21 cellular contexts compared by ENCODE assay signal in the genomic region with DNA sequence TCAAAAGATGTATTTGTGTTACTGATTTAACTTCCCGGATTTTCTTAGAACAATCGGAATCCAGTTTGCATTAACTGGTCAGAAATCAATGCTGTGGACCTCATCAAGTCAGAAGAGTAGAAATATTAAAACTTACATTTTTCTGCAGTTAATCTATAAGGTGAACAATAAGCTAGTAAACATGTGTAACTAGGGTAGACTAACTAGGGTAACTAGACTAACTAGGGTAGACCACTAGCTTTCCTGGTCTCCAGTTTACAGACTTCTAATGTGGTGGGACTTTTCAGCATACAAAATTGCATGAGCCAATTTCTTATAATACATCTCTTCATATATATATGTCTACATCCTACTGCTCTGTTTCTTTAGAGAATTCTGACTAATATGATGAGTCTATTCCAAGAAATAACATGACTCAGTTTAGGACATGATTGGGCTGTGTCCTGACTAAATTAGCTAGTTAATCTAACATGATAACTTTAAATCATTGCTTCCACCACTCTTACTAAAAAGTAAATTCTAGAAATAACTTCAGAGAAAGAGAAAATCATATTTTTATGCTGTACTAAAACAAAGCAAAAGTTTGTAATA. TPM values are rescaled to one million over a fixed set of nuclear protein-coding genes. Genes with fewer than 3 reads are reported as not detected.
DNase-seq lines count a peak whose midpoint lies in the region; ATAC-seq and TF ChIP-seq lines count a peak whose summit lies in the region.
"Had no signal": no experiment of that assay in that cellular context is flagged by ENCODE, and none has a peak within 500 bp of the region (broad histone marks: within the 10 kb centered on the region; RNA-seq: fewer than 3 reads in every experiment).

No MANE protein-coding gene starts in this region.

- peaks cover 54% of the 10 kb centered on the region for H3K4me1 Mint-ChIP-seq in HFFc6 (ENCODE audit: low read depth)
- H3K4me1 Mint-ChIP-seq: nephron progenitor cell had no signal

- H3K9me3 Mint-ChIP-seq in HFFc6, result no peaks in the 10 kb centered on the region
- H3K9me3 Mint-ChIP-seq: nephron progenitor cell; stimulated activated memory B cell treated with anti-CD40 and anti-IgM and Interleukin-4, amounts not matched to agents 10 μg/mL and 1 μg/mL and 100 μg/mL, for 72 hours had no signal

- H3K27ac ChIP-seq in WERI-Rb-1, result no peak overlapping the region
- H3K27ac ChIP-seq: ascending aorta, C4-2B, colonic mucosa, tibial nerve had no signal

- no peaks in the 10 kb centered on the region for H3K36me3 Mint-ChIP-seq in HFFc6 (ENCODE audit: low read depth)
- H3K36me3 Mint-ChIP-seq: stimulated activated memory B cell treated with anti-CD40 and anti-IgM and Interleukin-4, amounts not matched to agents 10 μg/mL and 1 μg/mL and 100 μg/mL, for 72 hours had no signal

- no peaks in the 10 kb centered on the region for H3K36me3 ChIP-seq in WERI-Rb-1
- H3K36me3 ChIP-seq: ascending aorta, colonic mucosa, tibial nerve had no signal

- peaks cover 2% of the 10 kb centered on the region for H3K27me3 Mint-ChIP-seq in HFFc6 (ENCODE audit: insufficient read depth)
- H3K27me3 Mint-ChIP-seq: stimulated activated memory B cell treated with anti-CD40 and anti-IgM and Interleukin-4, amounts not matched to agents 10 μg/mL and 1 μg/mL and 100 μg/mL, for 72 hours had no signal

- no peak overlapping the region for H3K4me3 Mint-ChIP-seq in HFFc6
- H3K4me3 Mint-ChIP-seq: nephron progenitor cell; stimulated activated memory B cell treated with anti-CD40 and anti-IgM and Interleukin-4, amounts not matched to agents 10 μg/mL and 1 μg/mL and 100 μg/mL, for 72 hours had no signal

- H3K9me3 ChIP-seq in WERI-Rb-1 (ENCODE audit: severe bottlenecking), result no peaks in the 10 kb centered on the region
- H3K9me3 ChIP-seq: ascending aorta, colonic mucosa, tibial nerve had no signal

- in situ Hi-C loops in astrocyte of the spinal cord (cut with HindIII; ENCODE audit: low sequenced_read_pairs), result no loop called here

- no peaks in the 10 kb centered on the region for H3K27me3 ChIP-seq in WERI-Rb-1 (ENCODE audit: insufficient read depth, low read depth, severe bottlenecking)
- H3K27me3 ChIP-seq: ascending aorta, colonic mucosa, tibial nerve had no signal

- H3K27ac Mint-ChIP-seq in HFFc6, result no peak overlapping the region
- H3K27ac Mint-ChIP-seq: nephron progenitor cell; stimulated activated memory B cell treated with anti-CD40 and anti-IgM and Interleukin-4, amounts not matched to agents 10 μg/mL and 1 μg/mL and 100 μg/mL, for 72 hours had no signal

- H3K4me3 ChIP-seq in astrocyte of the spinal cord (ENCODE audit: low read depth, low read length) (no peak overlapping the region), WERI-Rb-1 (ENCODE audit: low read depth, low read length) (no peak overlapping the region)
- H3K4me3 ChIP-seq: ascending aorta, colonic mucosa, tibial nerve had no signal

- no peak for TF ChIP-seq CTCF in HFFc6 (IDR thresholded peaks at IDR 0.05)
- no peak for TF ChIP-seq CTCF in astrocyte of the spinal cord (IDR thresholded peaks at IDR 0.05; ENCODE audit: low read depth, low read length)
- TF ChIP-seq CTCF in WERI-Rb-1 (IDR thresholded peaks at IDR 0.05; ENCODE audit: low read depth, low read length), result no peak

- peak; percentile 47 for DNase-seq in EH (ENCODE audit: low read depth)
- peak; percentile 18 for DNase-seq in HFFc6
- peak; percentile 59 for DNase-seq in astrocyte of the spinal cord (ENCODE audit: low read depth, low spot score)
- DNase-seq in hepatic stellate cell (ENCODE audit: low spot score), result peak; percentile 30
- no peak for DNase-seq in HK-2 (ENCODE audit: unreplicated experiment)
- DNase-seq in WERI-Rb-1, result no peak
- DNase-seq: activated CD4-positive, alpha-beta T cell treated with anti-CD3 and anti-CD28 coated beads, Interleukin-2, amount 50 U/mL, for 4 hours; colonic mucosa; DMS 273 treated with DMSO at 0.1 percent for 48 hours; islet precursor cell; NCI-H1105; nephron progenitor cell; stimulated activated CD4-positive, alpha-beta T cell treated with anti-CD3 and anti-CD28 coated beads, Interleukin-12 subunit alpha, Interleukin-12 subunit beta, amount 100 ng/mL, for 4 hours had no signal

- no peak for ATAC-seq in HG02970 (IDR thresholded peaks at IDR 0.05; ENCODE audit: low FRiP score, unreplicated experiment)
- ATAC-seq: stimulated activated memory B cell treated with anti-CD40 and anti-IgM and Interleukin-4, amounts not matched to agents 10 μg/mL and 1 μg/mL and 100 μg/mL, for 72 hours had no signal

RNA-seq across cellular contexts. Expression of a gene that starts 5.3 kb away (rescaled TPM):
- total RNA-seq in HFFc6 (2021; fragmentation: NEBNext Ultra II Directional; extraction: Animal tissue kit (Norgen Biotek cat#: 25700)), result not detected
- total RNA-seq: ascending aorta, H4, mesenteric fat pad, pulmonary artery endothelial cell, tibial nerve had no signal

Comparison
In these comparisons a context has a peak if more than half of its experiments do, and no peak if none do; other contexts are left out.
1. DNase-seq: peak in EH (single experiment), HFFc6 (single experiment), astrocyte of the spinal cord (single experiment) and hepatic stellate cell (single experiment); none in HK-2 (single experiment) and WERI-Rb-1 (single experiment).